In genomic region chr12:7271904-7272303, GRCh38 we compare ENCODE assay signal across 20 cellular contexts. TPM values are rescaled to one million over a fixed set of nuclear protein-coding genes. Genes with fewer than 3 reads are reported as not detected.
DNase-seq lines count a peak whose midpoint lies in the region; ATAC-seq, FAIRE-seq and TF ChIP-seq lines count a peak whose summit lies in the region.
"Had no signal": no experiment of that assay in that cellular context is flagged by ENCODE, and none has a peak within 500 bp of the region (broad histone marks: within the 10 kb centered on the region; RNA-seq: fewer than 3 reads in every experiment).

No MANE protein-coding gene starts in this region.

- intact Hi-C loops in MCF 10A (cut with micrococcal nuclease) (no loop called here), breast epithelium (cut with DNase I; ENCODE audit: low total_unique reads) (no loop called here), K562 (cut with micrococcal nuclease) (no loop called here)

- TF ChIP-seq POLR2A in breast epithelium (IDR thresholded peaks at IDR 0.05) (no peak), K562 (conservative IDR thresholded peaks at IDR 0.05) (no peak)

- no peak for TF ChIP-seq RAD21 in K562 (CRISPR knock-in tag; conservative IDR thresholded peaks at IDR 0.05 in 1 of 2, IDR thresholded peaks at IDR 0.05 in 1 of 2)

- H3K4me2 ChIP-seq in K562 (ENCODE audit: insufficient read depth, low read length): no peak overlapping the region
- H3K4me2 ChIP-seq: BLaER1 had no signal

- peak; percentile 52; the same call in 2 of the 3 replicates for ATAC-seq in K562
- ATAC-seq in activated naive CD8-positive, alpha-beta T cell treated with anti-CD3 and anti-CD28 coated beads, Interleukin-2, amount 50 U/mL, for 24 hours: no peak
- ATAC-seq: GM12878, HepG2 had no signal

- H3K9me3 ChIP-seq in breast epithelium (no peaks in the 10 kb centered on the region), K562 (replicated peaks; ENCODE audit: control insufficient read depth, insufficient read depth, low read depth, low read length) (no peaks in the 10 kb centered on the region)
- H3K9me3 ChIP-seq: BLaER1, Caco-2, HAP-1 had no signal

- H3K36me3 ChIP-seq in breast epithelium (no peaks in the 10 kb centered on the region), K562 (ENCODE audit: control insufficient read depth, insufficient read depth, low read length) (no peaks in the 10 kb centered on the region)
- H3K36me3 ChIP-seq: BLaER1, HAP-1 had no signal

- no peak overlapping the region for H3K4me3 ChIP-seq in breast epithelium
- H3K4me3 ChIP-seq in K562: no peak overlapping the region
- no peak overlapping the region for H3K4me3 ChIP-seq in foreskin fibroblast (ENCODE audit: low read depth in 1 of 2, low read length in 2 of 2)
- H3K4me3 ChIP-seq: BLaER1, GM12878, HAP-1 had no signal

- POLR2A ChIA-PET in MCF 10A (lab: Yijun Ruan, JAX): interaction anchor here (1.2 kb wide), 1 partner anchor 11 kb away, joined by 3 read pairs; no protein-coding TSS in a partner anchor
- POLR2A ChIA-PET in K562 (lab: Yijun Ruan, JAX): no interaction called here
- POLR2A ChIA-PET in RWPE1 (lab: Yijun Ruan, JAX; ENCODE audit: low non-redundant PET): no interaction called here

- no peak overlapping the region for H3K4me3 Mint-ChIP-seq in MCF 10A (ENCODE audit: unreplicated experiment)
- H3K4me3 Mint-ChIP-seq in activated naive CD8-positive, alpha-beta T cell treated with anti-CD3 and anti-CD28 coated beads, Interleukin-2, amount 50 U/mL, for 24 hours: no peak overlapping the region
- H3K4me3 Mint-ChIP-seq: CD8-positive, alpha-beta memory T cell; HFFc6 had no signal

- H3K36me3 Mint-ChIP-seq in MCF 10A (ENCODE audit: insufficient read depth, unreplicated experiment): peaks cover 4% of the 10 kb centered on the region
- H3K36me3 Mint-ChIP-seq in activated naive CD8-positive, alpha-beta T cell treated with anti-CD3 and anti-CD28 coated beads, Interleukin-2, amount 50 U/mL, for 24 hours (ENCODE audit: low read depth): no peaks in the 10 kb centered on the region
- H3K36me3 Mint-ChIP-seq: CD8-positive, alpha-beta memory T cell had no signal

- H3K27me3 ChIP-seq in breast epithelium (no peaks in the 10 kb centered on the region), K562 (ENCODE audit: control insufficient read depth in 2 of 2, insufficient read depth in 2 of 2, low read length in 2 of 2) (no peaks in the 10 kb centered on the region)
- H3K27me3 ChIP-seq: BLaER1 had no signal

- WGBS in K562 (ENCODE audit: insufficient coverage, low coverage, missing lambda C conversion rate): 80% methylated on average over 1 of the region's 1 CpG

- no TSS peak for BruUV-seq in MCF 10A (replicated peaks; lab: Mats Ljungman, UMichigan)
- BruUV-seq in K562 (replicated peaks; lab: Mats Ljungman, UMichigan): no TSS peak

- no peak overlapping the region for H2AFZ ChIP-seq in K562 (ENCODE audit: low read depth, low read length)

- CTCF ChIA-PET in MCF 10A (lab: Yijun Ruan, JAX) (no interaction called here), K562 (lab: Yijun Ruan, JAX; ENCODE audit: low intra/inter-chr PET ratio) (no interaction called here), RWPE1 (lab: Yijun Ruan, JAX) (interaction anchor here (0.6 kb wide), 1 partner anchor 25 kb away, joined by 4 read pairs; no protein-coding TSS in a partner anchor)

- no peaks in the 10 kb centered on the region for H3K9me1 ChIP-seq in K562 (ENCODE audit: control insufficient read depth, insufficient read depth, low read length)

- H3K9me3 Mint-ChIP-seq in MCF 10A (ENCODE audit: unreplicated experiment): no peaks in the 10 kb centered on the region
- H3K9me3 Mint-ChIP-seq in activated naive CD8-positive, alpha-beta T cell treated with anti-CD3 and anti-CD28 coated beads, Interleukin-2, amount 50 U/mL, for 24 hours: no peaks in the 10 kb centered on the region
- H3K9me3 Mint-ChIP-seq: HFFc6 had no signal

- no peaks in the 10 kb centered on the region for H3K79me2 ChIP-seq in K562 (ENCODE audit: control insufficient read depth, insufficient read depth, low read length)

- peak; percentile 10 for DNase-seq in MCF 10A (ENCODE audit: unreplicated experiment)
- no peak for DNase-seq in breast epithelium (ENCODE audit: low spot score in 2 of 2)
- no peak for DNase-seq in K562 (ENCODE audit: extremely low read depth in 1 of 4, low spot score in 3 of 4)
- DNase-seq in foreskin fibroblast: peak; percentile 3 to 4
- no peak for DNase-seq in activated naive CD8-positive, alpha-beta T cell treated with anti-CD3 and anti-CD28 coated beads, Interleukin-2, amount 50 U/mL, for 24 hours
- DNase-seq in RWPE1 (ENCODE audit: low spot score): no peak
- DNase-seq in NCI-H1436 (lab: John Stamatoyannopoulos, UW): no peak
- DNase-seq: Caco-2; CD8-positive, alpha-beta memory T cell; GOT3; HFFc6 had no signal

- no peaks in the 10 kb centered on the region for H4K20me1 ChIP-seq in K562 (replicated peaks; ENCODE audit: control insufficient read depth, insufficient read depth, low read length)
- H4K20me1 ChIP-seq: BLaER1 had no signal

- FAIRE-seq in K562 (lab: Jason Lieb, UNC): no peak
- FAIRE-seq: GM12878, GM18507, HepG2, HTR-8/SVneo had no signal

- no peak overlapping the region for H3K9ac ChIP-seq in K562 (ENCODE audit: insufficient read depth in 1 of 2, low read depth in 2 of 2, low read length in 2 of 2)
- H3K9ac ChIP-seq: BLaER1 had no signal

- TF ChIP-seq EP300 in K562 (IDR thresholded peaks at IDR 0.05; ENCODE audit: low read length): no peak

- TF ChIP-seq CTCF in MCF 10A (IDR thresholded peaks at IDR 0.05; ENCODE audit: unreplicated experiment): no peak
- no peak for TF ChIP-seq CTCF in breast epithelium (IDR thresholded peaks at IDR 0.05)
- TF ChIP-seq CTCF in K562 (IDR thresholded peaks at IDR 0.05 in 2 of 3, conservative IDR thresholded peaks at IDR 0.05 in 1 of 3; ENCODE audit: insufficient read depth in 2 of 3, low read depth in 1 of 3, low read length in 3 of 3): no peak
- TF ChIP-seq CTCF in foreskin fibroblast (IDR thresholded peaks at IDR 0.05; ENCODE audit: low read depth, low read length): no peak
- no peak for TF ChIP-seq CTCF in RWPE1 (conservative IDR thresholded peaks at IDR 0.05; ENCODE audit: low read depth)

- in situ Hi-C loops in K562 (cut with MboI): no loop called here

- no peak overlapping the region for H3K27ac Mint-ChIP-seq in MCF 10A (ENCODE audit: low read depth, unreplicated experiment)
- H3K27ac Mint-ChIP-seq in activated naive CD8-positive, alpha-beta T cell treated with anti-CD3 and anti-CD28 coated beads, Interleukin-2, amount 50 U/mL, for 24 hours: no peak overlapping the region
- H3K27ac Mint-ChIP-seq: CD8-positive, alpha-beta memory T cell; HFFc6 had no signal

- H3K27ac ChIP-seq in breast epithelium (no peak overlapping the region), K562 (ENCODE audit: extremely low read depth, low read depth, low read length) (no peak overlapping the region), RWPE1 (no peak overlapping the region)
- H3K27ac ChIP-seq: 22Rv1, BLaER1 had no signal

- peaks cover 8% of the 10 kb centered on the region for H3K4me1 Mint-ChIP-seq in MCF 10A (ENCODE audit: insufficient read depth, unreplicated experiment)
- no peaks in the 10 kb centered on the region for H3K4me1 Mint-ChIP-seq in activated naive CD8-positive, alpha-beta T cell treated with anti-CD3 and anti-CD28 coated beads, Interleukin-2, amount 50 U/mL, for 24 hours
- H3K4me1 Mint-ChIP-seq: CD8-positive, alpha-beta memory T cell had no signal

- peaks cover 11% of the 10 kb centered on the region for H3K27me3 Mint-ChIP-seq in MCF 10A (ENCODE audit: insufficient read depth, unreplicated experiment)
- peaks cover 2% of the 10 kb centered on the region for H3K27me3 Mint-ChIP-seq in activated naive CD8-positive, alpha-beta T cell treated with anti-CD3 and anti-CD28 coated beads, Interleukin-2, amount 50 U/mL, for 24 hours

- H3K4me1 ChIP-seq in breast epithelium (no peaks in the 10 kb centered on the region), K562 (replicated peaks in 1 of 2; ENCODE audit: control insufficient read depth in 2 of 2, insufficient read depth in 2 of 2, low read length in 2 of 2) (no peaks in the 10 kb centered on the region; a peak in 1 of 5 replicates)
- H3K4me1 ChIP-seq: BLaER1, Caco-2, HAP-1 had no signal

TF ChIP-seq in K562, 482 proteins besides CTCF, POLR2A, EP300 and RAD21:
- TF ChIP-seq PHB2 (IDR thresholded peaks at IDR 0.05; ENCODE audit: low read depth) (no peak), CREM (IDR thresholded peaks at IDR 0.05; ENCODE audit: low read depth) (peak; percentile 7; the same call in 1 of the 2 replicates)

RNA-seq across cellular contexts. Expression of gene ACSM4, which starts 32.0 kb away (rescaled TPM):
- total RNA-seq in MCF 10A (2022) (not detected in 2 replicates), breast epithelium (not detected), K562 (2014; rRNA removed) (not detected in 2 replicates), K562 (2014; rRNA removed; fragmentation: Illumina TruSeq; extraction: Trizol) (not detected in 2 replicates), K562 (2015; rRNA removed; fragmentation: Illumina TruSeq; extraction: Trizol) (not detected in 2 replicates), K562 (2021) (not detected in 2 replicates)
- total RNA-seq in K562 (2011; cell fraction: chromatin; rRNA removed; ENCODE audit: low replicate concordance): not detected in 2 replicates
- total RNA-seq in K562 (2011; cell fraction: nucleolus; rRNA removed): not detected in 2 replicates
- not detected in 2 replicates for total RNA-seq in K562 (2011; cell fraction: nucleoplasm; rRNA removed)
- polyA plus RNA-seq in K562 (2011; rRNA removed) (not detected in 2 replicates), K562 (2014; fragmentation: Illumina TruSeq; extraction: Trizol) (not detected in 2 replicates), K562 (2014; fragmentation: Nextera tagmentation; extraction: Ambion mirVana) (not detected), K562 (2014; rRNA removed) (not detected in 2 replicates)
- not detected in 2 replicates for polyA plus RNA-seq in K562 (2011; cell fraction: cytosol; rRNA removed)
- polyA plus RNA-seq in K562 (2011; cell fraction: nucleus; rRNA removed): not detected in 2 replicates
- polyA plus RNA-seq in K562 (2012): not detected in 2 replicates
- not detected in 2 replicates for polyA minus RNA-seq in K562 (2011; rRNA and poly(A)+ RNA removed)
- polyA minus RNA-seq in K562 (2011; cell fraction: cytosol; rRNA and poly(A)+ RNA removed): not detected in 2 replicates
- not detected in 2 replicates for polyA minus RNA-seq in K562 (2011; cell fraction: nucleus; rRNA and poly(A)+ RNA removed)
- total RNA-seq: A673; Caco-2; CD8-positive, alpha-beta memory T cell; G401; GM12878; HepG2; HFFc6 had no signal
- polyA plus RNA-seq: CD8-positive, alpha-beta memory T cell; GM12878; HepG2 had no signal

Comparison
In these comparisons a context has a peak if more than half of its experiments do, and no peak if none do; other contexts are left out.
1. DNase-seq: peak in MCF 10A (single experiment) and foreskin fibroblast (2 of 2); none in breast epithelium (0 of 2), K562 (0 of 4), activated naive CD8-positive, alpha-beta T cell treated with anti-CD3 and anti-CD28 coated beads, Interleukin-2, amount 50 U/mL, for 24 hours (single experiment), RWPE1 (single experiment) and NCI-H1436 (single experiment).